8 cellular contexts compared by ENCODE assay signal in the genomic region with DNA sequence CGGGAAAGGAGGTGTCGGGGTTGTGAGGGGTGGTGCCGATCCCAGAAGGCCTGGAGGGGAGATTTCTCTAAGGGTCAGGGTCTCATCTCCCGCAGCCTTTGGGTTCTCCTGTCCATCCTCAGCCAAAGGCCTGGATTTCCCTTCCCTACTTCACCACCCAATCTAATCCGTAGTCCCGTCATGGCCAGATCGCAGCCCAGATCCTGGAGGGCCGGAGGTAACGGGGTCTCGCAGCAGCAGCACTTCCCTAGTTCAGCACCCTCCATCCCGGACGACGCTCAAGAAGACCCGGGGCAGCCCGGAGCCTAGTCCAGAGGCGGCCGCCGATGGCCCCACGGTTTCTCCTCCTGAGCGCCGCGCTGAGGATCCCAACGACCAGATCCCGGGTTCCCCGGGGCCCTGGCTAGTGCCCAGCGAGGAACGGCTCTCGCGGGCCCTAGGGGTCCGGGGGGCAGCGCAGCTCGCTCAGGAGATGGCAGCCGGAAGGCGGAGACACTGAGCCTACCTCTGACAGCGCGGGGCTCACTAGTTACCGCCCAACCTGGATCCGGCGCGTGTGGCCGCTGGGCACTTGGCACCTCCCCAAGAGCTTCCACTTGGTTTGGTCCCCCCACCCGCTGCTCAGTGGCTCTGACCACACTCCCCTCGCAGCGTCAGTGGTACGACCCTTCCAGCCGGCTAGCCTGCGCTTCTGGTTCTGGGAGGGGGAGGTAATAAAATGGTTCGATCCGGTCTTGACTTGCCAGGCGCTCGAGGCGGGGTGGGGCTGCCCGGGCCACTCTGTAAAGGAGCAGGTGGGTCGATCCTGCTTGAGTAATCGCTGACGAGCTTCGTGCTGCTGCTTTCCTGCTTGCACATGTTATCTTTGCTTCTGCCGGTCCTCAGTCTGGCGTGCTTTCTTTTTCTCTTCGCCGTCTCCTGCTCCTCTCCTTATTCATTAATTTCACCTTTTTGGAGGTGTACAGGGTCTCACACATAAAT. TPM values are rescaled to one million over a fixed set of nuclear protein-coding genes. Genes with fewer than 3 reads are reported as not detected.
DNase-seq lines count a peak whose midpoint lies in the region; ATAC-seq and TF ChIP-seq lines count a peak whose summit lies in the region.

No MANE protein-coding gene starts in this region.

- no peak overlapping the region for H3K4me3 ChIP-seq in fibroblast of mammary gland (ENCODE audit: control insufficient read depth, low read depth, low read length)

- no peaks in the 10 kb centered on the region for H3K9me3 Mint-ChIP-seq in activated T-helper 2 cell treated with anti-CD3 and anti-CD28 coated beads, Interferon-gamma antibody, Interleukin-2, Interleukin-4, amounts not matched to agents 10 μg/mL and 5 μg/mL and 100 μg/mL, durations not matched to agents 14 hours and 24 hours and 36 hours
- H3K9me3 Mint-ChIP-seq in natural killer cell treated with Interleukin-12 subunit alpha and Interleukin-12 subunit beta and Interleukin-15 and Interleukin-18, amount 100 ng/mL, for 72 hours, result no peaks in the 10 kb centered on the region

- no peaks in the 10 kb centered on the region for H3K36me3 Mint-ChIP-seq in activated T-helper 2 cell treated with anti-CD3 and anti-CD28 coated beads, Interferon-gamma antibody, Interleukin-2, Interleukin-4, amounts not matched to agents 10 μg/mL and 5 μg/mL and 100 μg/mL, durations not matched to agents 14 hours and 24 hours and 36 hours (ENCODE audit: low read depth)
- no peaks in the 10 kb centered on the region for H3K36me3 Mint-ChIP-seq in natural killer cell treated with Interleukin-12 subunit alpha and Interleukin-12 subunit beta and Interleukin-15 and Interleukin-18, amount 100 ng/mL, for 72 hours

- H3K27ac ChIP-seq in substantia nigra (ENCODE audit: low read depth, low read length, poor library complexity, severe bottlenecking), result peak overlapping the region; percentile 69

- H3K4me1 Mint-ChIP-seq in activated T-helper 2 cell treated with anti-CD3 and anti-CD28 coated beads, Interferon-gamma antibody, Interleukin-2, Interleukin-4, amounts not matched to agents 10 μg/mL and 5 μg/mL and 100 μg/mL, durations not matched to agents 14 hours and 24 hours and 36 hours (ENCODE audit: low read depth), result peaks cover 24% of the 10 kb centered on the region
- peaks cover 27 to 31% of the 10 kb centered on the region in 2 donors for H3K4me1 Mint-ChIP-seq in natural killer cell treated with Interleukin-12 subunit alpha and Interleukin-12 subunit beta and Interleukin-15 and Interleukin-18, amount 100 ng/mL, for 72 hours (ENCODE audit: low read depth in 2 of 2)

- TF ChIP-seq CTCF in GM12872 (IDR thresholded peaks at IDR 0.05; ENCODE audit: insufficient read depth, low read depth, low read length) (peak; percentile 41; the same call in 2 of the 3 replicates), fibroblast of mammary gland (conservative IDR thresholded peaks at IDR 0.05; ENCODE audit: control insufficient read depth, insufficient read depth, low read depth, low read length) (no peak)

- peak overlapping the region; percentile 95 for H3K27ac Mint-ChIP-seq in activated T-helper 2 cell treated with anti-CD3 and anti-CD28 coated beads, Interferon-gamma antibody, Interleukin-2, Interleukin-4, amounts not matched to agents 10 μg/mL and 5 μg/mL and 100 μg/mL, durations not matched to agents 14 hours and 24 hours and 36 hours
- H3K27ac Mint-ChIP-seq in natural killer cell treated with Interleukin-12 subunit alpha and Interleukin-12 subunit beta and Interleukin-15 and Interleukin-18, amount 100 ng/mL, for 72 hours, result peak overlapping the region; percentile 92 to 95

- H3K27me3 Mint-ChIP-seq in activated T-helper 2 cell treated with anti-CD3 and anti-CD28 coated beads, Interferon-gamma antibody, Interleukin-2, Interleukin-4, amounts not matched to agents 10 μg/mL and 5 μg/mL and 100 μg/mL, durations not matched to agents 14 hours and 24 hours and 36 hours (ENCODE audit: low read depth), result no peaks in the 10 kb centered on the region
- no peaks in the 10 kb centered on the region for H3K27me3 Mint-ChIP-seq in natural killer cell treated with Interleukin-12 subunit alpha and Interleukin-12 subunit beta and Interleukin-15 and Interleukin-18, amount 100 ng/mL, for 72 hours

- intact Hi-C loops in activated T-helper 2 cell treated with anti-CD3 and anti-CD28 coated beads, Interferon-gamma antibody, Interleukin-2, Interleukin-4, amounts not matched to agents 10 μg/mL and 5 μg/mL and 100 μg/mL, durations not matched to agents 14 hours and 24 hours and 36 hours (cut with micrococcal nuclease), result loop anchor here (10.0 kb wide), 2 partner anchors 61 to 361 kb away; a partner anchor contains a TSS

- ATAC-seq in HG03439 (IDR thresholded peaks at IDR 0.05; ENCODE audit: unreplicated experiment), result peak; percentile 41
- peak; percentile 67 to 70 for ATAC-seq in natural killer cell treated with Interleukin-12 subunit alpha and Interleukin-12 subunit beta and Interleukin-15 and Interleukin-18, amount 100 ng/mL, for 72 hours

- H3K4me3 Mint-ChIP-seq in activated T-helper 2 cell treated with anti-CD3 and anti-CD28 coated beads, Interferon-gamma antibody, Interleukin-2, Interleukin-4, amounts not matched to agents 10 μg/mL and 5 μg/mL and 100 μg/mL, durations not matched to agents 14 hours and 24 hours and 36 hours (ENCODE audit: low read depth), result peak overlapping the region; percentile 83
- H3K4me3 Mint-ChIP-seq in natural killer cell treated with Interleukin-12 subunit alpha and Interleukin-12 subunit beta and Interleukin-15 and Interleukin-18, amount 100 ng/mL, for 72 hours, result peak overlapping the region; percentile 94

- peak; percentile 97 for DNase-seq in OCI-M1 (lab: John Stamatoyannopoulos, UW)
- peak; percentile 65 for DNase-seq in activated T-helper 2 cell treated with anti-CD3 and anti-CD28 coated beads, Interferon-gamma antibody, Interleukin-2, Interleukin-4, amounts not matched to agents 10 μg/mL and 5 μg/mL and 100 μg/mL, durations not matched to agents 14 hours and 24 hours and 36 hours (ENCODE audit: low spot score)
- DNase-seq in fibroblast of mammary gland (ENCODE audit: low read depth), result peak; percentile 41
- DNase-seq in natural killer cell treated with Interleukin-12 subunit alpha and Interleukin-12 subunit beta and Interleukin-15 and Interleukin-18, amount 100 ng/mL, for 72 hours (ENCODE audit: low spot score), result peak; percentile 69
- peak in 47 of 49 donors; percentile 7 to 89 (median 47) for DNase-seq in substantia nigra (lab: John Stamatoyannopoulos, UW)
- no peak for DNase-seq in NK-92 treated with Interleukin-12 subunit alpha and Interleukin-12 subunit beta, amount 100 ng/mL, for 24 hours (lab: John Stamatoyannopoulos, UW)

RNA-seq across cellular contexts. Expression of a gene that starts 3.6 kb away (rescaled TPM):
- total RNA-seq in activated T-helper 2 cell treated with anti-CD3 and anti-CD28 coated beads, Interferon-gamma antibody, Interleukin-2, Interleukin-4, amounts not matched to agents 10 μg/mL and 5 μg/mL and 100 μg/mL, durations not matched to agents 14 hours and 24 hours and 36 hours, result 1.6 and 2.1 TPM in 2 replicates
- 1 to 10 TPM; 1.2 to 1.3 TPM for total RNA-seq in natural killer cell treated with Interleukin-12 subunit alpha and Interleukin-12 subunit beta and Interleukin-15 and Interleukin-18, amount 100 ng/mL, for 72 hours

RNA-seq across cellular contexts. Expression of a gene that starts 5.5 kb away (rescaled TPM):
- total RNA-seq in activated T-helper 2 cell treated with anti-CD3 and anti-CD28 coated beads, Interferon-gamma antibody, Interleukin-2, Interleukin-4, amounts not matched to agents 10 μg/mL and 5 μg/mL and 100 μg/mL, durations not matched to agents 14 hours and 24 hours and 36 hours, result 112 and 116 TPM in 2 replicates
- 10 to 100 TPM; 50.6 to 54.0 TPM for total RNA-seq in natural killer cell treated with Interleukin-12 subunit alpha and Interleukin-12 subunit beta and Interleukin-15 and Interleukin-18, amount 100 ng/mL, for 72 hours

RNA-seq across cellular contexts. Expression of a gene that starts 20.0 kb away (rescaled TPM):
- 24.5 and 26.9 TPM in 2 replicates for total RNA-seq in activated T-helper 2 cell treated with anti-CD3 and anti-CD28 coated beads, Interferon-gamma antibody, Interleukin-2, Interleukin-4, amounts not matched to agents 10 μg/mL and 5 μg/mL and 100 μg/mL, durations not matched to agents 14 hours and 24 hours and 36 hours
- total RNA-seq in natural killer cell treated with Interleukin-12 subunit alpha and Interleukin-12 subunit beta and Interleukin-15 and Interleukin-18, amount 100 ng/mL, for 72 hours, result 10 to 100 TPM; 13.1 to 16.0 TPM

RNA-seq across cellular contexts. Expression of a gene that starts 33.8 kb away (rescaled TPM):
- total RNA-seq in activated T-helper 2 cell treated with anti-CD3 and anti-CD28 coated beads, Interferon-gamma antibody, Interleukin-2, Interleukin-4, amounts not matched to agents 10 μg/mL and 5 μg/mL and 100 μg/mL, durations not matched to agents 14 hours and 24 hours and 36 hours, result 3.8 and 4.3 TPM in 2 replicates
- 1 to 10 TPM in 1 of 2 donors, under 1 TPM in 1; 0.84 to 1.7 TPM for total RNA-seq in natural killer cell treated with Interleukin-12 subunit alpha and Interleukin-12 subunit beta and Interleukin-15 and Interleukin-18, amount 100 ng/mL, for 72 hours

RNA-seq across cellular contexts. Expression of a gene that starts 42.7 kb away (rescaled TPM):
- 25.8 and 26.3 TPM in 2 replicates for total RNA-seq in activated T-helper 2 cell treated with anti-CD3 and anti-CD28 coated beads, Interferon-gamma antibody, Interleukin-2, Interleukin-4, amounts not matched to agents 10 μg/mL and 5 μg/mL and 100 μg/mL, durations not matched to agents 14 hours and 24 hours and 36 hours
- 10 to 100 TPM; 19.1 to 27.7 TPM for total RNA-seq in natural killer cell treated with Interleukin-12 subunit alpha and Interleukin-12 subunit beta and Interleukin-15 and Interleukin-18, amount 100 ng/mL, for 72 hours
